Comparison of ENCODE assay signal across 8 cellular contexts in genomic region chr17:9021158-9021984, GRCh38. TPM values are rescaled to one million over a fixed set of nuclear protein-coding genes. Genes with fewer than 3 reads are reported as not detected.
DNase-seq lines count a peak whose midpoint lies in the region; ATAC-seq lines count a peak whose summit lies in the region.

Gene NTN1 (plus strand): TSS chr17:9021510. CDS start chr17:9022374, 864 bp downstream.

- ATAC-seq in GM19023 (IDR thresholded peaks at IDR 0.05; ENCODE audit: unreplicated experiment) = peak; percentile 66

- no peaks in the 10 kb centered on the region for H3K79me2 ChIP-seq in mesendoderm (ENCODE audit: control insufficient read depth, insufficient read depth, low read length)

- peak within 1 kb of the TSS; percentile 67 for H3K4me3 Mint-ChIP-seq in activated CD4-positive, alpha-beta T cell treated with anti-CD3 and anti-CD28 coated beads, Interleukin-2, amount 10 ng/mL, durations not matched to agents 7 days and 5 days

- no peak within 1 kb of the TSS for H2BK5ac ChIP-seq in mesendoderm (ENCODE audit: low read length)

- H3K4ac ChIP-seq in mesendoderm (ENCODE audit: low read depth, low read length) = no peak within 1 kb of the TSS

- no peaks in the 10 kb centered on the region for H3K36me3 ChIP-seq in mesendoderm (ENCODE audit: control insufficient read depth, insufficient read depth, low read length)

- H3K56ac ChIP-seq in mesendoderm (ENCODE audit: low read length) = peak within 1 kb of the TSS; percentile 71

- no peak within 1 kb of the TSS for H4K5ac ChIP-seq in mesendoderm (ENCODE audit: low read length)

- POLR2A ChIA-PET in activated CD4-positive, alpha-beta T cell treated with anti-CD3 and anti-CD28 coated beads, Interleukin-2, amount 10 ng/mL, durations not matched to agents 7 days and 5 days (lab: Charles Lee) = no interaction called here

- peak within 1 kb of the TSS; percentile 70 for H3K4me2 ChIP-seq in mesendoderm (ENCODE audit: low read length)

- peak within 1 kb of the TSS; percentile 61 for H2BK120ac ChIP-seq in mesendoderm (ENCODE audit: low read depth, low read length)

- peaks cover 3% of the 10 kb centered on the region for H3K36me3 Mint-ChIP-seq in activated CD4-positive, alpha-beta T cell treated with anti-CD3 and anti-CD28 coated beads, Interleukin-2, amount 10 ng/mL, durations not matched to agents 7 days and 5 days (ENCODE audit: low read depth)

- H2BK15ac ChIP-seq in mesendoderm (replicated peaks; ENCODE audit: low read depth) = no peak within 1 kb of the TSS

- H3K27me3 Mint-ChIP-seq in activated CD4-positive, alpha-beta T cell treated with anti-CD3 and anti-CD28 coated beads, Interleukin-2, amount 10 ng/mL, durations not matched to agents 7 days and 5 days = peaks cover 57% of the 10 kb centered on the region

- H3K9ac ChIP-seq in mesendoderm (ENCODE audit: low read length) = peak within 1 kb of the TSS; percentile 65

- H3K9me3 Mint-ChIP-seq in activated CD4-positive, alpha-beta T cell treated with anti-CD3 and anti-CD28 coated beads, Interleukin-2, amount 10 ng/mL, durations not matched to agents 7 days and 5 days = no peaks in the 10 kb centered on the region

- no peak within 1 kb of the TSS for H2AK5ac ChIP-seq in mesendoderm (ENCODE audit: low read length)

- H3K4me1 Mint-ChIP-seq in activated CD4-positive, alpha-beta T cell treated with anti-CD3 and anti-CD28 coated beads, Interleukin-2, amount 10 ng/mL, durations not matched to agents 7 days and 5 days = peaks cover 7% of the 10 kb centered on the region

- H3K27ac ChIP-seq in mesendoderm (ENCODE audit: low read depth, low read length) = no peak within 1 kb of the TSS

- no peaks in the 10 kb centered on the region for H3K79me1 ChIP-seq in mesendoderm (ENCODE audit: low read length)

- H3K4me1 ChIP-seq in mesendoderm (ENCODE audit: control insufficient read depth, low read depth, low read length) = peaks cover 15% of the 10 kb centered on the region

- DNase-seq in 8988T = peak; percentile 74
- DNase-seq in HuH-7 (ENCODE audit: low spot score) = peak; percentile 61
- peak; percentile 49 for DNase-seq in activated CD4-positive, alpha-beta T cell treated with anti-CD3 and anti-CD28 coated beads, Interleukin-2, amount 10 ng/mL, durations not matched to agents 7 days and 5 days
- DNase-seq in effector CD8-positive, alpha-beta T cell (lab: John Stamatoyannopoulos, UW) = peak; percentile 20
- DNase-seq in mesendoderm = no peak
- peak; percentile 22 to 37 for DNase-seq in stimulated activated CD8-positive, alpha-beta memory T cell treated with anti-CD3 and anti-CD28 coated beads, Interleukin-15, amount 100 ng/mL, for 48 hours (ENCODE audit: low read depth in 2 of 2)
- DNase-seq in NCI-H2081 treated with DMSO at 0.1 percent for 48 hours (lab: John Stamatoyannopoulos, UW) = no peak

- H3K27ac Mint-ChIP-seq in activated CD4-positive, alpha-beta T cell treated with anti-CD3 and anti-CD28 coated beads, Interleukin-2, amount 10 ng/mL, durations not matched to agents 7 days and 5 days = no peak within 1 kb of the TSS

- peak within 1 kb of the TSS; percentile 64 for H3K18ac ChIP-seq in mesendoderm (ENCODE audit: low read length)

- H3K4me3 ChIP-seq in mesendoderm (ENCODE audit: low read length) = peak within 1 kb of the TSS; percentile 40

- peak within 1 kb of the TSS; percentile 99 for H3K23ac ChIP-seq in mesendoderm (ENCODE audit: low read length)

- CTCF ChIA-PET in activated CD4-positive, alpha-beta T cell treated with anti-CD3 and anti-CD28 coated beads, Interleukin-2, amount 10 ng/mL, durations not matched to agents 7 days and 5 days (lab: Charles Lee) = interaction anchor here (0.6 to 1.3 kb wide), 3 partner anchors 18 to 23 kb away, joined by 3 to 4 read pairs (median 3); no protein-coding TSS in a partner anchor

- peaks cover 33% of the 10 kb centered on the region for H3K27me3 ChIP-seq in mesendoderm (ENCODE audit: insufficient read depth, low read length, poor library complexity)

- WGBS in mesendoderm (ENCODE audit: extremely low coverage, insufficient coverage, low lambda C conversion rate) = no CpG with 5 or more reads among the region's 111 CpGs

- no peak within 1 kb of the TSS for H4K8ac ChIP-seq in mesendoderm (ENCODE audit: low read depth, low read length)

RNA-seq across cellular contexts. Expression of gene NTN1, which starts in this region (rescaled TPM):
- total RNA-seq in activated CD4-positive, alpha-beta T cell treated with anti-CD3 and anti-CD28 coated beads, Interleukin-2, amount 10 ng/mL, durations not matched to agents 7 days and 5 days = under 1 TPM; 0.02 to 0.10 TPM
- 7.6 TPM for polyA plus RNA-seq in mesendoderm (2013, experiment 1 of 2)
- 7.0 TPM for polyA plus RNA-seq in mesendoderm (2013, experiment 2 of 2)

Comparison
In these comparisons a context has a peak if more than half of its experiments do, and no peak if none do; other contexts are left out.
1. Peak in DNase-seq in activated CD4-positive, alpha-beta T cell treated with anti-CD3 and anti-CD28 coated beads, Interleukin-2, amount 10 ng/mL, durations not matched to agents 7 days and 5 days; RNA of the gene not detected or under 1 TPM.
2. DNase-seq: peak in 8988T (single experiment), HuH-7 (single experiment), effector CD8-positive, alpha-beta T cell (single experiment) and stimulated activated CD8-positive, alpha-beta memory T cell treated with anti-CD3 and anti-CD28 coated beads, Interleukin-15, amount 100 ng/mL, for 48 hours (2 of 2); none in mesendoderm (single experiment) and NCI-H2081 treated with DMSO at 0.1 percent for 48 hours (single experiment).